In genomic region chr9:123702477-123702876, GRCh38 we compare ENCODE assay signal across 24 cellular contexts.
"Had no signal": no experiment of that assay in that cellular context is flagged by ENCODE, and none has a peak within 500 bp of the region (broad histone marks: within the 10 kb centered on the region; RNA-seq: fewer than 3 reads in every experiment).

No MANE protein-coding gene starts in this region.

- H3K4me1 ChIP-seq: right atrium auricular region, suprapubic skin, tibial artery, upper lobe of right lung had no signal

- H3K27ac ChIP-seq: left ventricle myocardium inferior, ovary, right atrium auricular region, skin epidermis, suprapubic skin, thoracic aorta, tibial artery, upper lobe of right lung had no signal

- H3K4me3 ChIP-seq: left ventricle myocardium inferior, lung, mucosa of descending colon, ovary, right atrium auricular region, skin epidermis, suprapubic skin, thoracic aorta, tibial artery, upper lobe of right lung had no signal

- DNase-seq: hypothalamus; immature natural killer cell; kidney; left colon; left ventricle myocardium inferior; mesendoderm; mucosa of descending colon; naive thymus-derived CD4-positive, alpha-beta T cell; ovary; stimulated activated CD4-positive, alpha-beta T cell treated with anti-CD3 and anti-CD28 coated beads, Interleukin-12 subunit alpha, Interleukin-12 subunit beta, amount 100 ng/mL, for 4 hours; stimulated activated CD4-positive, alpha-beta T cell treated with anti-CD3 and anti-CD28 coated beads, Interleukin-15, amount 100 ng/mL, for 24 hours; stimulated activated CD4-positive, alpha-beta T cell treated with anti-CD3 and anti-CD28 coated beads, Interleukin-2, amount 100 ng/mL, for 24 hours; stimulated activated CD4-positive, alpha-beta T cell treated with anti-CD3 and anti-CD28 coated beads, Interleukin-4, amount 100 ng/mL, for 1 hour; stimulated activated naive CD4-positive, alpha-beta T cell; tibial artery; trophoblast cell; upper lobe of right lung had no signal

- H3K36me3 ChIP-seq: ovary, right atrium auricular region, suprapubic skin, thoracic aorta, upper lobe of right lung had no signal

- FAIRE-seq: islet of Langerhans, kidney, urothelium cell line had no signal

- H3K27me3 ChIP-seq: ovary, right atrium auricular region, suprapubic skin, tibial artery, upper lobe of right lung had no signal
